Comparison of ENCODE assay signal across 8 cellular contexts in genomic region chr19:38898788-38899446, GRCh38. TPM values are rescaled to one million over a fixed set of nuclear protein-coding genes. Genes with fewer than 3 reads are reported as not detected.
DNase-seq lines count a peak whose midpoint lies in the region; ATAC-seq, FAIRE-seq and TF ChIP-seq lines count a peak whose summit lies in the region.

No MANE protein-coding gene starts in this region.

- TF ChIP-seq CTCF in Caco-2 (IDR thresholded peaks at IDR 0.05; ENCODE audit: insufficient read depth in 1 of 2, low read depth in 1 of 2, low read length in 1 of 2, severe bottlenecking in 1 of 2, unreplicated experiment in 1 of 2) (no peak), MCF 10A (IDR thresholded peaks at IDR 0.05; ENCODE audit: unreplicated experiment) (no peak), HepG2 (CRISPR knock-in tag; IDR thresholded peaks at IDR 0.05) (no peak)

- intact Hi-C loops in Caco-2 (cut with micrococcal nuclease; ENCODE audit: unreplicated experiment) (loop anchor here (1.0 kb wide), 2 partner anchors 31 to 49 kb away; partner anchors contain the start of genes MRPS12 and SARS2), MCF 10A (cut with micrococcal nuclease) (loop anchor here (1.0 kb wide), 1 partner anchor 49 kb away; no protein-coding TSS in a partner anchor), HepG2 (cut with micrococcal nuclease; ENCODE audit: unreplicated experiment) (loop anchor here (2.0 kb wide), 1 partner anchor 48 kb away; no protein-coding TSS in a partner anchor)

- H3K27me3 ChIP-seq in Caco-2 (replicated peaks; ENCODE audit: control insufficient read depth, insufficient read depth, low read length) (no peaks in the 10 kb centered on the region), HepG2 (ENCODE audit: control insufficient read depth in 1 of 2, insufficient read depth in 2 of 2, low read length in 2 of 2) (no peaks in the 10 kb centered on the region; a peak in 1 of 5 replicates), thymus (ENCODE audit: control insufficient read depth, insufficient read depth) (no peaks in the 10 kb centered on the region)

- H3K27ac Mint-ChIP-seq in Caco-2 (ENCODE audit: unreplicated experiment) (peak overlapping the region; percentile 69), MCF 10A (ENCODE audit: low read depth, unreplicated experiment) (peak overlapping the region; percentile 98)

- H3K36me3 Mint-ChIP-seq in Caco-2 (ENCODE audit: insufficient read depth, unreplicated experiment) (peaks cover 31% of the 10 kb centered on the region), MCF 10A (ENCODE audit: insufficient read depth, unreplicated experiment) (no peaks in the 10 kb centered on the region)

- WGBS in HepG2 (ENCODE audit: low lambda C conversion rate): 4% methylated on average over 12 of the region's 25 CpGs
- 14% methylated on average over 25 of the region's 25 CpGs for WGBS in thymus

- CTCF ChIA-PET in Caco-2 (lab: Charles Lee): no interaction called here
- CTCF ChIA-PET in MCF 10A (lab: Yijun Ruan, JAX): no interaction called here
- CTCF ChIA-PET in HepG2 (lab: Yijun Ruan, JAX; ENCODE audit: low intra/inter-chr PET ratio, low total read pairs): no interaction called here

- H3K4me3 Mint-ChIP-seq in Caco-2 (ENCODE audit: unreplicated experiment): peak overlapping the region; percentile 75
- H3K4me3 Mint-ChIP-seq in MCF 10A (ENCODE audit: unreplicated experiment): peak overlapping the region; percentile 88

- no peak overlapping the region for H2AFZ ChIP-seq in HepG2 (ENCODE audit: low read length)

- H3K79me2 ChIP-seq in HepG2 (ENCODE audit: insufficient read depth, low read length): peaks cover 1% of the 10 kb centered on the region

- POLR2A ChIA-PET in Caco-2 (lab: Charles Lee): interaction anchor here (0.9 to 1.0 kb wide), 2 partner anchors 32 to 61 kb away, joined by 3 to 4 read pairs; partner anchors contain the start of genes MRPS12 and SARS2
- POLR2A ChIA-PET in MCF 10A (lab: Yijun Ruan, JAX): interaction anchor here (0.8 kb wide), 1 partner anchor 31 kb away, joined by 3 read pairs; the partner anchor contains the start of genes MRPS12 and SARS2
- POLR2A ChIA-PET in HepG2 (lab: Yijun Ruan, JAX): no interaction called here

- no peaks in the 10 kb centered on the region for H3K9me3 ChIP-seq in Caco-2
- no peaks in the 10 kb centered on the region for H3K9me3 ChIP-seq in HepG2 (ENCODE audit: low read length)
- no peaks in the 10 kb centered on the region for H3K9me3 ChIP-seq in thymus (ENCODE audit: control insufficient read depth)

- H3K9ac ChIP-seq in HepG2 (ENCODE audit: insufficient read depth, low read depth, low read length): peak overlapping the region; percentile 74

- peaks cover 14% of the 10 kb centered on the region; the same call in 1 of the 2 replicates for H3K4me1 ChIP-seq in Caco-2
- H3K4me1 ChIP-seq in HepG2 (ENCODE audit: insufficient read depth, low read length): peaks cover 27% of the 10 kb centered on the region
- peaks cover 6% of the 10 kb centered on the region for H3K4me1 ChIP-seq in thymus (ENCODE audit: control insufficient read depth, insufficient read depth, low read length)

- no peak for FAIRE-seq in HepG2 (lab: Jason Lieb, UNC)

- H3K4me2 ChIP-seq in HepG2 (ENCODE audit: low read depth, low read length): peak overlapping the region; percentile 94

- TF ChIP-seq POLR2A in HepG2 (IDR thresholded peaks at IDR 0.05; ENCODE audit: insufficient read depth in 1 of 2, low read depth in 2 of 2, low read length in 2 of 2): no peak

- in situ Hi-C loops in HepG2 (cut with HindIII; ENCODE audit: extremely low pct_ligation_motif_present, low pct_unique_long_range_greater_than_20kb): no loop called here

- H3K36me3 ChIP-seq in Caco-2 (ENCODE audit: control insufficient read depth, insufficient read depth, low read length): no peaks in the 10 kb centered on the region
- H3K36me3 ChIP-seq in HepG2 (replicated peaks in 1 of 2; ENCODE audit: control insufficient read depth in 1 of 2, insufficient read depth in 2 of 2, low read length in 2 of 2): no peaks in the 10 kb centered on the region
- H3K36me3 ChIP-seq in thymus (ENCODE audit: control insufficient read depth, insufficient read depth): no peaks in the 10 kb centered on the region

- H3K9me3 Mint-ChIP-seq in Caco-2 (ENCODE audit: unreplicated experiment): no peaks in the 10 kb centered on the region
- H3K9me3 Mint-ChIP-seq in MCF 10A (ENCODE audit: unreplicated experiment): no peaks in the 10 kb centered on the region

- ATAC-seq in HepG2 (peak; percentile 3; the same call in 2 of the 3 replicates), GM18868 (IDR thresholded peaks at IDR 0.05; ENCODE audit: unreplicated experiment) (no peak)

- H3K27ac ChIP-seq in HepG2 (ENCODE audit: extremely low read length, insufficient read depth, low read length) (peak overlapping the region; percentile 27), thymus (ENCODE audit: low read depth) (peak overlapping the region; percentile 70)

- TF ChIP-seq EP300 in HepG2 (IDR thresholded peaks at IDR 0.05; ENCODE audit: low read depth in 2 of 2, low read length in 2 of 2): no peak
- TF ChIP-seq EP300 in HepG2 (CRISPR knock-in tag; IDR thresholded peaks at IDR 0.05; ENCODE audit: borderline replicate concordance): no peak

- DNase-seq in Caco-2 (no peak), LHCN-M2 (ENCODE audit: low read depth) (peak; percentile 26), MCF 10A (ENCODE audit: unreplicated experiment) (peak; percentile 13), HepG2 (ENCODE audit: low spot score) (no peak), MV-4-11 (lab: John Stamatoyannopoulos, UW) (no peak), GM19240 (ENCODE audit: insufficient read length, low spot score) (no peak)

- H3K4me3 ChIP-seq in Caco-2 (ENCODE audit: low read depth, low read length) (peak overlapping the region; percentile 65), HepG2 (replicated peaks in 1 of 3; ENCODE audit: insufficient read depth in 1 of 3, low read depth in 2 of 3, low read length in 3 of 3) (peak overlapping the region; percentile 55 to 83 (median 76)), thymus (ENCODE audit: low read length) (peak overlapping the region; percentile 84)

- no peak for TF ChIP-seq RAD21 in HepG2 (CRISPR knock-in tag; IDR thresholded peaks at IDR 0.05)

- H3K4me1 Mint-ChIP-seq in Caco-2 (ENCODE audit: low read depth, unreplicated experiment) (peaks cover 17% of the 10 kb centered on the region), MCF 10A (ENCODE audit: insufficient read depth, unreplicated experiment) (peaks cover 27% of the 10 kb centered on the region)

- H3K27me3 Mint-ChIP-seq in Caco-2 (ENCODE audit: insufficient read depth, unreplicated experiment) (no peaks in the 10 kb centered on the region), MCF 10A (ENCODE audit: insufficient read depth, unreplicated experiment) (no peaks in the 10 kb centered on the region)

- no peaks in the 10 kb centered on the region for H4K20me1 ChIP-seq in HepG2 (ENCODE audit: insufficient read depth, low read length)

- TSS peak; percentile 57 for BruUV-seq in Caco-2 (replicated peaks; lab: Mats Ljungman, UMichigan)
- BruUV-seq in MCF 10A (replicated peaks; lab: Mats Ljungman, UMichigan): no TSS peak
- no TSS peak for BruUV-seq in HepG2 (replicated peaks; lab: Mats Ljungman, UMichigan)

RNA-seq across cellular contexts. Expression of gene SIRT2, which starts 0.5 kb away (rescaled TPM):
- 33.3 and 34.4 TPM in 2 replicates for total RNA-seq in Caco-2 (2022)
- total RNA-seq in LHCN-M2 (2014; rRNA removed): 64.6 and 73.2 TPM in 2 replicates
- 62.7 TPM for polyA plus RNA-seq in LHCN-M2 (2012)
- 35.5 and 37.4 TPM in 2 replicates for total RNA-seq in MCF 10A (2022)
- total RNA-seq in HepG2 (2016; rRNA removed; fragmentation: Illumina TruSeq; extraction: Trizol): 20.3 and 22.3 TPM in 2 replicates
- 14.3 and 15.2 TPM in 2 replicates for total RNA-seq in HepG2 (2016; cell fraction: cytosol; rRNA removed; fragmentation: Illumina TruSeq; extraction: Trizol; ENCODE audit: low read depth)
- total RNA-seq in HepG2 (2016; cell fraction: insoluble cytoplasmic fraction; rRNA removed; fragmentation: Illumina TruSeq; extraction: Trizol): 18.1 and 20.6 TPM in 2 replicates
- 24.1 and 28.8 TPM in 2 replicates for total RNA-seq in HepG2 (2016; cell fraction: membrane; rRNA removed; fragmentation: Illumina TruSeq; extraction: Trizol)
- total RNA-seq in HepG2 (2016; cell fraction: nucleus; rRNA removed; fragmentation: Illumina TruSeq; extraction: Trizol): 10.5 and 13.7 TPM in 2 replicates
- polyA plus RNA-seq in HepG2 (2011; rRNA removed): 26.1 and 32.6 TPM in 2 replicates
- 20.9 and 26.0 TPM in 2 replicates for polyA plus RNA-seq in HepG2 (2011; cell fraction: cytosol; rRNA removed)
- polyA plus RNA-seq in HepG2 (2011; cell fraction: nucleus; rRNA removed): 54.3 and 54.9 TPM in 2 replicates
- 17.1 and 18.5 TPM in 2 replicates for polyA plus RNA-seq in HepG2 (2012)
- polyA plus RNA-seq in HepG2 (2016; cell fraction: cytosol; fragmentation: Illumina TruSeq; extraction: Trizol; ENCODE audit: low read depth): 19.1 and 22.5 TPM in 2 replicates
- 21.0 and 27.0 TPM in 2 replicates for polyA plus RNA-seq in HepG2 (2016; cell fraction: insoluble cytoplasmic fraction; fragmentation: Illumina TruSeq; extraction: Trizol; ENCODE audit: low read depth)
- polyA plus RNA-seq in HepG2 (2016; cell fraction: membrane; fragmentation: Illumina TruSeq; extraction: Trizol; ENCODE audit: low read depth): 29.2 and 29.4 TPM in 2 replicates
- 29.4 and 29.5 TPM in 2 replicates for polyA plus RNA-seq in HepG2 (2016; cell fraction: nucleus; fragmentation: Illumina TruSeq; extraction: Trizol; ENCODE audit: insufficient read depth, low read depth)
- 15.5 and 28.6 TPM in 2 replicates for polyA minus RNA-seq in HepG2 (2011; rRNA and poly(A)+ RNA removed; ENCODE audit: low replicate concordance)
- polyA minus RNA-seq in HepG2 (2011; cell fraction: cytosol; rRNA and poly(A)+ RNA removed): 12.0 and 12.7 TPM in 2 replicates
- 10.3 and 11.2 TPM in 2 replicates for polyA minus RNA-seq in HepG2 (2011; cell fraction: nucleus; rRNA and poly(A)+ RNA removed)
- 38.3 TPM for polyA plus RNA-seq in thymus

RNA-seq across cellular contexts. Expression of gene NFKBIB, which starts 0.9 kb away (rescaled TPM):
- total RNA-seq in Caco-2 (2022) (43.9 and 52.6 TPM in 2 replicates), LHCN-M2 (2014; rRNA removed) (20.3 and 21.8 TPM in 2 replicates), MCF 10A (2022) (45.1 and 45.4 TPM in 2 replicates), HepG2 (2016; rRNA removed; fragmentation: Illumina TruSeq; extraction: Trizol) (13.8 and 14.9 TPM in 2 replicates)
- polyA plus RNA-seq in LHCN-M2 (2012): 18.6 TPM
- 3.8 and 4.6 TPM in 2 replicates for total RNA-seq in HepG2 (2016; cell fraction: cytosol; rRNA removed; fragmentation: Illumina TruSeq; extraction: Trizol; ENCODE audit: low read depth)
- total RNA-seq in HepG2 (2016; cell fraction: insoluble cytoplasmic fraction; rRNA removed; fragmentation: Illumina TruSeq; extraction: Trizol): 14.4 and 14.7 TPM in 2 replicates
- 8.1 and 8.2 TPM in 2 replicates for total RNA-seq in HepG2 (2016; cell fraction: membrane; rRNA removed; fragmentation: Illumina TruSeq; extraction: Trizol)
- 6.0 and 6.9 TPM in 2 replicates for total RNA-seq in HepG2 (2016; cell fraction: nucleus; rRNA removed; fragmentation: Illumina TruSeq; extraction: Trizol)
- polyA plus RNA-seq in HepG2 (2011; rRNA removed) (8.6 and 11.5 TPM in 2 replicates), thymus (23.6 TPM)
- polyA plus RNA-seq in HepG2 (2011; cell fraction: cytosol; rRNA removed): 9.7 and 14.5 TPM in 2 replicates
- 8.5 and 9.1 TPM in 2 replicates for polyA plus RNA-seq in HepG2 (2011; cell fraction: nucleus; rRNA removed)
- polyA plus RNA-seq in HepG2 (2012): 7.8 and 10.7 TPM in 2 replicates
- 6.7 and 8.7 TPM in 2 replicates for polyA plus RNA-seq in HepG2 (2016; cell fraction: cytosol; fragmentation: Illumina TruSeq; extraction: Trizol; ENCODE audit: low read depth)
- 19.6 and 21.5 TPM in 2 replicates for polyA plus RNA-seq in HepG2 (2016; cell fraction: insoluble cytoplasmic fraction; fragmentation: Illumina TruSeq; extraction: Trizol; ENCODE audit: low read depth)
- polyA plus RNA-seq in HepG2 (2016; cell fraction: membrane; fragmentation: Illumina TruSeq; extraction: Trizol; ENCODE audit: low read depth): 9.9 and 11.1 TPM in 2 replicates
- 13.5 and 16.3 TPM in 2 replicates for polyA plus RNA-seq in HepG2 (2016; cell fraction: nucleus; fragmentation: Illumina TruSeq; extraction: Trizol; ENCODE audit: insufficient read depth, low read depth)
- 5.6 and 6.0 TPM in 2 replicates for polyA minus RNA-seq in HepG2 (2011; rRNA and poly(A)+ RNA removed; ENCODE audit: low replicate concordance)
- 2.2 and 6.5 TPM in 2 replicates for polyA minus RNA-seq in HepG2 (2011; cell fraction: cytosol; rRNA and poly(A)+ RNA removed)
- polyA minus RNA-seq in HepG2 (2011; cell fraction: nucleus; rRNA and poly(A)+ RNA removed): 1.2 and 1.9 TPM in 2 replicates

RNA-seq across cellular contexts. Expression of gene CCER2, which starts 13.1 kb away (rescaled TPM):
- 0.68 TPM in 1 of 2 replicates, not detected in the other for total RNA-seq in Caco-2 (2022)
- not detected in 2 replicates for total RNA-seq in LHCN-M2 (2014; rRNA removed)
- polyA plus RNA-seq in LHCN-M2 (2012): not detected
- 0.39 TPM in 1 of 2 replicates, not detected in the other for total RNA-seq in MCF 10A (2022)
- total RNA-seq in HepG2 (2016; rRNA removed; fragmentation: Illumina TruSeq; extraction: Trizol): not detected in 2 replicates
- total RNA-seq in HepG2 (2016; cell fraction: cytosol; rRNA removed; fragmentation: Illumina TruSeq; extraction: Trizol; ENCODE audit: low read depth): not detected in 2 replicates
- not detected in 2 replicates for total RNA-seq in HepG2 (2016; cell fraction: insoluble cytoplasmic fraction; rRNA removed; fragmentation: Illumina TruSeq; extraction: Trizol)
- total RNA-seq in HepG2 (2016; cell fraction: membrane; rRNA removed; fragmentation: Illumina TruSeq; extraction: Trizol): 0.17 TPM in 1 of 2 replicates, not detected in the other
- total RNA-seq in HepG2 (2016; cell fraction: nucleus; rRNA removed; fragmentation: Illumina TruSeq; extraction: Trizol): not detected in 2 replicates
- 0.08 and 0.24 TPM in 2 replicates for polyA plus RNA-seq in HepG2 (2011; rRNA removed)
- polyA plus RNA-seq in HepG2 (2011; cell fraction: cytosol; rRNA removed): 0.09 TPM in 1 of 2 replicates, not detected in the other
- polyA plus RNA-seq in HepG2 (2011; cell fraction: nucleus; rRNA removed): 1.6 and 2.0 TPM in 2 replicates
- 0.15 and 0.33 TPM in 2 replicates for polyA plus RNA-seq in HepG2 (2012)
- not detected in 2 replicates for polyA plus RNA-seq in HepG2 (2016; cell fraction: cytosol; fragmentation: Illumina TruSeq; extraction: Trizol; ENCODE audit: low read depth)
- not detected in 2 replicates for polyA plus RNA-seq in HepG2 (2016; cell fraction: insoluble cytoplasmic fraction; fragmentation: Illumina TruSeq; extraction: Trizol; ENCODE audit: low read depth)
- not detected in 2 replicates for polyA plus RNA-seq in HepG2 (2016; cell fraction: membrane; fragmentation: Illumina TruSeq; extraction: Trizol; ENCODE audit: low read depth)
- 0.48 and 0.77 TPM in 2 replicates for polyA plus RNA-seq in HepG2 (2016; cell fraction: nucleus; fragmentation: Illumina TruSeq; extraction: Trizol; ENCODE audit: insufficient read depth, low read depth)
- polyA minus RNA-seq in HepG2 (2011; rRNA and poly(A)+ RNA removed; ENCODE audit: low replicate concordance): 0.26 and 0.52 TPM in 2 replicates
- polyA minus RNA-seq in HepG2 (2011; cell fraction: cytosol; rRNA and poly(A)+ RNA removed): not detected in 2 replicates
- polyA minus RNA-seq in HepG2 (2011; cell fraction: nucleus; rRNA and poly(A)+ RNA removed): not detected in 2 replicates
- 2.1 TPM for polyA plus RNA-seq in thymus

RNA-seq across cellular contexts. Expression of gene RINL, which starts 20.8 kb away (rescaled TPM):
- total RNA-seq in Caco-2 (2022) (1.5 and 1.9 TPM in 2 replicates), LHCN-M2 (2014; rRNA removed) (0.34 TPM in 1 of 2 replicates, not detected in the other), MCF 10A (2022) (3.7 and 4.7 TPM in 2 replicates), HepG2 (2016; rRNA removed; fragmentation: Illumina TruSeq; extraction: Trizol) (10.3 and 11.4 TPM in 2 replicates)
- 0.11 TPM for polyA plus RNA-seq in LHCN-M2 (2012)
- 4.4 and 4.8 TPM in 2 replicates for total RNA-seq in HepG2 (2016; cell fraction: cytosol; rRNA removed; fragmentation: Illumina TruSeq; extraction: Trizol; ENCODE audit: low read depth)
- total RNA-seq in HepG2 (2016; cell fraction: insoluble cytoplasmic fraction; rRNA removed; fragmentation: Illumina TruSeq; extraction: Trizol): 11.9 and 12.4 TPM in 2 replicates
- 8.3 and 11.2 TPM in 2 replicates for total RNA-seq in HepG2 (2016; cell fraction: membrane; rRNA removed; fragmentation: Illumina TruSeq; extraction: Trizol)
- 5.0 and 8.7 TPM in 2 replicates for total RNA-seq in HepG2 (2016; cell fraction: nucleus; rRNA removed; fragmentation: Illumina TruSeq; extraction: Trizol)
- polyA plus RNA-seq in HepG2 (2011; rRNA removed) (18.0 and 18.5 TPM in 2 replicates), thymus (38.2 TPM)
- polyA plus RNA-seq in HepG2 (2011; cell fraction: cytosol; rRNA removed): 13.8 and 14.5 TPM in 2 replicates
- 23.0 and 23.9 TPM in 2 replicates for polyA plus RNA-seq in HepG2 (2011; cell fraction: nucleus; rRNA removed)
- 8.6 and 10.2 TPM in 2 replicates for polyA plus RNA-seq in HepG2 (2012)
- polyA plus RNA-seq in HepG2 (2016; cell fraction: cytosol; fragmentation: Illumina TruSeq; extraction: Trizol; ENCODE audit: low read depth): 2.4 and 2.6 TPM in 2 replicates
- 9.1 and 12.2 TPM in 2 replicates for polyA plus RNA-seq in HepG2 (2016; cell fraction: insoluble cytoplasmic fraction; fragmentation: Illumina TruSeq; extraction: Trizol; ENCODE audit: low read depth)
- polyA plus RNA-seq in HepG2 (2016; cell fraction: membrane; fragmentation: Illumina TruSeq; extraction: Trizol; ENCODE audit: low read depth): 5.3 and 6.5 TPM in 2 replicates
- 12.7 and 15.7 TPM in 2 replicates for polyA plus RNA-seq in HepG2 (2016; cell fraction: nucleus; fragmentation: Illumina TruSeq; extraction: Trizol; ENCODE audit: insufficient read depth, low read depth)
- polyA minus RNA-seq in HepG2 (2011; rRNA and poly(A)+ RNA removed; ENCODE audit: low replicate concordance): 3.7 and 14.6 TPM in 2 replicates
- polyA minus RNA-seq in HepG2 (2011; cell fraction: cytosol; rRNA and poly(A)+ RNA removed): 5.7 and 7.2 TPM in 2 replicates
- polyA minus RNA-seq in HepG2 (2011; cell fraction: nucleus; rRNA and poly(A)+ RNA removed): 9.9 and 10.7 TPM in 2 replicates

RNA-seq across cellular contexts. Expression of gene SARS2, which starts 31.6 kb away (rescaled TPM):
- total RNA-seq in Caco-2 (2022) (66.6 and 85.1 TPM in 2 replicates), LHCN-M2 (2014; rRNA removed) (29.9 and 35.9 TPM in 2 replicates), MCF 10A (2022) (9.3 and 23.6 TPM in 2 replicates), HepG2 (2016; rRNA removed; fragmentation: Illumina TruSeq; extraction: Trizol) (30.1 and 48.6 TPM in 2 replicates)
- 20.1 TPM for polyA plus RNA-seq in LHCN-M2 (2012)
- total RNA-seq in HepG2 (2016; cell fraction: cytosol; rRNA removed; fragmentation: Illumina TruSeq; extraction: Trizol; ENCODE audit: low read depth): 17.3 and 23.4 TPM in 2 replicates
- total RNA-seq in HepG2 (2016; cell fraction: insoluble cytoplasmic fraction; rRNA removed; fragmentation: Illumina TruSeq; extraction: Trizol): 25.7 and 50.3 TPM in 2 replicates
- 19.8 TPM in 2 replicates for total RNA-seq in HepG2 (2016; cell fraction: membrane; rRNA removed; fragmentation: Illumina TruSeq; extraction: Trizol)
- 43.2 and 49.1 TPM in 2 replicates for total RNA-seq in HepG2 (2016; cell fraction: nucleus; rRNA removed; fragmentation: Illumina TruSeq; extraction: Trizol)
- polyA plus RNA-seq in HepG2 (2011; rRNA removed) (40.0 and 41.5 TPM in 2 replicates), thymus (30.9 TPM)
- 14.5 and 33.6 TPM in 2 replicates for polyA plus RNA-seq in HepG2 (2011; cell fraction: cytosol; rRNA removed)
- polyA plus RNA-seq in HepG2 (2011; cell fraction: nucleus; rRNA removed): 222 and 300 TPM in 2 replicates
- 22.4 and 26.7 TPM in 2 replicates for polyA plus RNA-seq in HepG2 (2012)
- polyA plus RNA-seq in HepG2 (2016; cell fraction: cytosol; fragmentation: Illumina TruSeq; extraction: Trizol; ENCODE audit: low read depth): 11.3 and 13.5 TPM in 2 replicates
- 26.8 and 33.0 TPM in 2 replicates for polyA plus RNA-seq in HepG2 (2016; cell fraction: insoluble cytoplasmic fraction; fragmentation: Illumina TruSeq; extraction: Trizol; ENCODE audit: low read depth)
- 16.0 and 17.2 TPM in 2 replicates for polyA plus RNA-seq in HepG2 (2016; cell fraction: membrane; fragmentation: Illumina TruSeq; extraction: Trizol; ENCODE audit: low read depth)
- polyA plus RNA-seq in HepG2 (2016; cell fraction: nucleus; fragmentation: Illumina TruSeq; extraction: Trizol; ENCODE audit: insufficient read depth, low read depth): 104 and 118 TPM in 2 replicates
- polyA minus RNA-seq in HepG2 (2011; rRNA and poly(A)+ RNA removed; ENCODE audit: low replicate concordance): 42.2 and 59.1 TPM in 2 replicates
- polyA minus RNA-seq in HepG2 (2011; cell fraction: cytosol; rRNA and poly(A)+ RNA removed): 14.7 and 27.3 TPM in 2 replicates
- polyA minus RNA-seq in HepG2 (2011; cell fraction: nucleus; rRNA and poly(A)+ RNA removed): 31.5 and 33.4 TPM in 2 replicates

Comparison
In these comparisons a context has a peak if more than half of its experiments do, and no peak if none do; other contexts are left out.
1. DNase-seq: peak in LHCN-M2 (single experiment) and MCF 10A (single experiment); none in Caco-2 (0 of 2), HepG2 (single experiment), MV-4-11 (single experiment) and GM19240 (single experiment).
2. Peak in every context shown above with its lines, with median percentiles within 50 percentile points of each other: H3K4me3 ChIP-seq.